7 cellular contexts compared by ENCODE assay signal in genomic region chr1:29258974-29259801, GRCh38. TPM values are rescaled to one million over a fixed set of nuclear protein-coding genes. Genes with fewer than 3 reads are reported as not detected.
A peak's percentile ranks its signal among the peaks of the same experiment; 100 is the strongest.
DNase-seq lines count a peak whose midpoint lies in the region; ATAC-seq and TF ChIP-seq lines count a peak whose summit lies in the region.

No MANE protein-coding gene starts in this region.

- no peak overlapping the region for H3K27ac ChIP-seq in Karpas-422 (ENCODE audit: low read length)
- H3K27ac ChIP-seq in brain microvascular endothelial cell, result no peak overlapping the region

- no peak overlapping the region for H3K9ac ChIP-seq in Karpas-422 (ENCODE audit: low read length)

- no peak overlapping the region for H2AFZ ChIP-seq in Karpas-422 (ENCODE audit: low read length)

- no peaks in the 10 kb centered on the region for H3K4me1 ChIP-seq in Karpas-422 (ENCODE audit: low read length)

- no peaks in the 10 kb centered on the region for H3K9me3 Mint-ChIP-seq in stimulated activated naive CD8-positive, alpha-beta T cell treated with anti-CD3 and anti-CD28 coated beads, Interleukin-15, amount 100 ng/mL, for 72 hours

- peak; percentile 16 for DNase-seq in Karpas-422
- no peak for DNase-seq in brain microvascular endothelial cell
- DNase-seq in left colon, result no peak
- DNase-seq in stimulated activated naive CD8-positive, alpha-beta T cell treated with anti-CD3 and anti-CD28 coated beads, Interleukin-15, amount 100 ng/mL, for 72 hours, result no peak
- no peak for DNase-seq in NCI-H1105 treated with DMSO at 0.1 percent for 48 hours (lab: John Stamatoyannopoulos, UW)
- no peak for DNase-seq in DMS114 treated with DMSO at 0.1 percent for 48 hours (lab: John Stamatoyannopoulos, UW; ENCODE audit: unreplicated experiment)
- DNase-seq in ureter (ENCODE audit: low spot score), result no peak

- H3K4me3 ChIP-seq in Karpas-422 (ENCODE audit: low read length), result no peak overlapping the region
- H3K4me3 ChIP-seq in brain microvascular endothelial cell (ENCODE audit: low read depth, low read length), result peak overlapping the region; percentile 51

- no peaks in the 10 kb centered on the region for H3K79me2 ChIP-seq in Karpas-422 (ENCODE audit: low read length)

- no peaks in the 10 kb centered on the region for H3K9me2 ChIP-seq in Karpas-422 (replicated peaks; ENCODE audit: insufficient read depth, low read length)

- H3K27ac Mint-ChIP-seq in stimulated activated naive CD8-positive, alpha-beta T cell treated with anti-CD3 and anti-CD28 coated beads, Interleukin-15, amount 100 ng/mL, for 72 hours, result no peak overlapping the region

- in situ Hi-C loops in brain microvascular endothelial cell (cut with HindIII; ENCODE audit: low pct_ligation_motif_present, low sequenced_read_pairs), result no loop called here

- H3K27me3 ChIP-seq in Karpas-422 (ENCODE audit: low read length), result no peaks in the 10 kb centered on the region
- H3K27me3 ChIP-seq in brain microvascular endothelial cell (replicated peaks), result no peaks in the 10 kb centered on the region

- H3K36me3 ChIP-seq in Karpas-422 (ENCODE audit: insufficient read depth, low read length), result no peaks in the 10 kb centered on the region
- H3K36me3 ChIP-seq in brain microvascular endothelial cell (replicated peaks), result no peaks in the 10 kb centered on the region

- no peak overlapping the region for H3K4me2 ChIP-seq in Karpas-422 (ENCODE audit: low read depth, low read length, poor library complexity, severe bottlenecking)

- H4K20me1 ChIP-seq in Karpas-422 (ENCODE audit: insufficient read depth, low read depth, low read length), result no peaks in the 10 kb centered on the region

- peak; percentile 53 for ATAC-seq in left colon
- peak; percentile 77 for ATAC-seq in stimulated activated naive CD8-positive, alpha-beta T cell treated with anti-CD3 and anti-CD28 coated beads, Interleukin-15, amount 100 ng/mL, for 72 hours

- TF ChIP-seq CTCF in brain microvascular endothelial cell (IDR thresholded peaks at IDR 0.05; ENCODE audit: low read depth, low read length, missing control alignments), result peak; percentile 26

- peak overlapping the region; percentile 80 to 82 for H3K4me3 Mint-ChIP-seq in stimulated activated naive CD8-positive, alpha-beta T cell treated with anti-CD3 and anti-CD28 coated beads, Interleukin-15, amount 100 ng/mL, for 72 hours

- no peaks in the 10 kb centered on the region for H3K9me3 ChIP-seq in Karpas-422 (ENCODE audit: low read length)

- intact Hi-C loops in left colon (cut with DNase I, micrococcal nuclease), result no loop called here

- H3K27me3 Mint-ChIP-seq in stimulated activated naive CD8-positive, alpha-beta T cell treated with anti-CD3 and anti-CD28 coated beads, Interleukin-15, amount 100 ng/mL, for 72 hours, result peaks cover 35% of the 10 kb centered on the region

- peaks cover 12% of the 10 kb centered on the region for H3K4me1 Mint-ChIP-seq in stimulated activated naive CD8-positive, alpha-beta T cell treated with anti-CD3 and anti-CD28 coated beads, Interleukin-15, amount 100 ng/mL, for 72 hours

RNA-seq across cellular contexts. Expression of gene PTPRU, which starts 22.9 kb away (rescaled TPM):
- total RNA-seq in Karpas-422 (2014; rRNA removed; shearing (Covaris generic); ENCODE audit: low replicate concordance), result 1.1 TPM in 1 of 2 replicates, not detected in the other
- 1 to 10 TPM; 2.0 to 2.4 TPM for total RNA-seq in left colon
- total RNA-seq in ureter, result 100 TPM

RNA-seq across cellular contexts. Expression of gene MECR, which starts 28.5 kb away (rescaled TPM):
- 25.3 and 26.2 TPM in 2 replicates for total RNA-seq in Karpas-422 (2014; rRNA removed; shearing (Covaris generic); ENCODE audit: low replicate concordance)
- total RNA-seq in left colon, result 10 to 100 TPM; 14.3 to 20.6 TPM
- total RNA-seq in ureter, result 49.0 TPM

Comparison
In these comparisons a context has a peak if more than half of its experiments do, and no peak if none do; other contexts are left out.
1. RNA of gene PTPRU, which starts 22.9 kb away (total RNA-seq): 100 TPM in ureter (single experiment); 2.0 to 2.4 TPM in left colon and 1.1 TPM in Karpas-422; every median in the first group is over 10 times any median in the second.